Comparison of ENCODE assay signal across 8 cellular contexts in the genomic region with DNA sequence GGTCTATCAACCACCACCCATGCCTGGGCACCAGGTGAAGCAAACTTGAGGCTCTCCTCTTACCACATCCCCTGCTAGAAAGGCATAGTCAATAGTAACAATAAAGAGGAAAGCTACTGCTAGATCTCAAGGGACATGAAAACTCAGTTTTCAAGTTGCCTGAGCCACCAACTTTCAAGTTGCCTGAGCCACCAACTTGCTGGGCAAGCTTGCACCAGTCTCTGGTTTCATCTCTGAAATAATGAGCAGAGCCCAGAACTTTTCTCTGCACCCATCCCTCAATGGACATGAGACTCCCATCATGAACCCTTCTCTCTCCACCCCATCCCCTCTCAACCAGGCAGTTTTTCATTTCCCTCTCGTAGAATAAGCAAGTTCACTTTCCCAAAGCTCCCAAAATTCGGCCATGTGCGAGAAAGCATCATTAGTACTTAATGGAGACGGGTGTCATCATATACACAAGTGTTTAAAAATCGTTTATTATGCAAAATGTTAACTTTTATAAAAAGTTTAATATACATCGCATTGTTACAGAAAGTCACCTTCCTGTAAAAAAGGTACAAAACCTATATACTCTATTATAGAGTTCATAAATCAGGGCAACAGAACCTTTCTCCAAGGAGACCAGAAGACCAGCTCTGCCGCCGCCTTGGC. TPM values are rescaled to one million over a fixed set of nuclear protein-coding genes. Genes with fewer than 3 reads are reported as not detected.
A peak's percentile ranks its signal among the peaks of the same experiment; 100 is the strongest.
DNase-seq lines count a peak whose midpoint lies in the region; ATAC-seq and TF ChIP-seq lines count a peak whose summit lies in the region.

No MANE protein-coding gene starts in this region.

- no peak overlapping the region for H2BK5ac ChIP-seq in neuronal stem cell (ENCODE audit: low read length)

- peak overlapping the region; percentile 96 for H3K4me3 ChIP-seq in CD8-positive, alpha-beta T cell (ENCODE audit: low read depth, low read length)
- peak overlapping the region; percentile 94 for H3K4me3 ChIP-seq in OCI-LY7 (ENCODE audit: low read depth, low read length, poor library complexity, severe bottlenecking)
- peak overlapping the region; percentile 91 to 93 for H3K4me3 ChIP-seq in neuronal stem cell (ENCODE audit: low read length in 2 of 2)

- H3K23ac ChIP-seq in neuronal stem cell (ENCODE audit: low read depth, low read length, poor library complexity): peak overlapping the region; percentile 16

- H3K27ac Mint-ChIP-seq in CD8-positive, alpha-beta T cell: peak overlapping the region; percentile 99
- H3K27ac Mint-ChIP-seq in effector memory CD8-positive, alpha-beta T cell: peak overlapping the region in 1 of 2 donors; percentile 38

- H3K9me3 Mint-ChIP-seq in CD8-positive, alpha-beta T cell: no peaks in the 10 kb centered on the region
- no peaks in the 10 kb centered on the region for H3K9me3 Mint-ChIP-seq in effector memory CD8-positive, alpha-beta T cell

- peaks cover 18% of the 10 kb centered on the region for H3K36me3 Mint-ChIP-seq in CD8-positive, alpha-beta T cell
- peaks cover 11% of the 10 kb centered on the region for H3K36me3 Mint-ChIP-seq in effector memory CD8-positive, alpha-beta T cell (ENCODE audit: insufficient read depth)

- H3K4me2 ChIP-seq in OCI-LY7 (ENCODE audit: low read length): peak overlapping the region; percentile 93
- peak overlapping the region; percentile 86 for H3K4me2 ChIP-seq in neuronal stem cell (ENCODE audit: insufficient read depth, low read length, poor library complexity, severe bottlenecking)

- DNase-seq in CD8-positive, alpha-beta T cell: no peak
- peak; percentile 77 for DNase-seq in OCI-LY7 (ENCODE audit: low spot score)
- no peak for DNase-seq in effector memory CD8-positive, alpha-beta T cell
- DNase-seq in neuronal stem cell (ENCODE audit: low spot score): no peak
- no peak for DNase-seq in NCI-H1105 (lab: John Stamatoyannopoulos, UW)
- no peak for DNase-seq in GM13977 (ENCODE audit: low spot score)

- no peak overlapping the region for H2BK12ac ChIP-seq in neuronal stem cell (ENCODE audit: low read length)

- no peak overlapping the region for H2AK5ac ChIP-seq in neuronal stem cell (ENCODE audit: low read depth, low read length)

- no peak overlapping the region for H4K91ac ChIP-seq in neuronal stem cell (ENCODE audit: low read depth, low read length, poor library complexity)

- peak overlapping the region; percentile 81 for H3K4me3 Mint-ChIP-seq in CD8-positive, alpha-beta T cell
- peak overlapping the region; percentile 90 to 92 for H3K4me3 Mint-ChIP-seq in effector memory CD8-positive, alpha-beta T cell

- H3K4me1 ChIP-seq in CD8-positive, alpha-beta T cell (ENCODE audit: insufficient read depth, low read length): peaks cover 59% of the 10 kb centered on the region
- peaks cover 67% of the 10 kb centered on the region for H3K4me1 ChIP-seq in OCI-LY7 (ENCODE audit: insufficient read depth, low read length, poor library complexity, severe bottlenecking)
- H3K4me1 ChIP-seq in neuronal stem cell (ENCODE audit: control insufficient read depth in 2 of 2, insufficient read depth in 1 of 2, low read depth in 1 of 2, low read length in 2 of 2): peaks cover 45 to 50% of the 10 kb centered on the region in 2 donors

- no peaks in the 10 kb centered on the region for H3K27me3 ChIP-seq in CD8-positive, alpha-beta T cell (ENCODE audit: insufficient read depth, low read length)
- H3K27me3 ChIP-seq in neuronal stem cell (ENCODE audit: control insufficient read depth in 3 of 3, insufficient read depth in 3 of 3, low read depth in 1 of 3, low read length in 3 of 3): peaks cover 0 to 13% (median 0%) of the 10 kb centered on the region in 3 experiments

- CTCF ChIA-PET in CD8-positive, alpha-beta T cell (lab: Charles Lee): interaction anchor here (0.7 to 23.4 kb wide), 8 partner anchors 11 to 80 kb away, joined by 3 to 1167 read pairs (median 14); no protein-coding TSS in a partner anchor
- CTCF ChIA-PET in OCI-LY7 (lab: Charles Lee; ENCODE audit: unreplicated experiment): interaction anchor here (0.8 kb wide), 1 partner anchor 14 kb away, joined by 3 read pairs; no protein-coding TSS in a partner anchor

- TF ChIP-seq CTCF in CD8-positive, alpha-beta T cell (IDR thresholded peaks at IDR 0.05): no peak
- TF ChIP-seq CTCF in OCI-LY7 (conservative IDR thresholded peaks at IDR 0.05; ENCODE audit: low read length) (0 out of 2 replicates have a peak, but pooled peaks have one; percentile 21), GM13977 (IDR thresholded peaks at IDR 0.05; ENCODE audit: extremely low read depth, insufficient read depth, missing control alignments) (no peak)

- no CpG with 5 or more reads among the region's 8 CpGs for WGBS in neuronal stem cell (ENCODE audit: extremely low coverage in 2 of 2, insufficient read length in 2 of 2, insufficient replicate concordance in 1 of 2), 2 donors

- H3K18ac ChIP-seq in neuronal stem cell (ENCODE audit: low read length): no peak overlapping the region

- peaks cover 18% of the 10 kb centered on the region for H4K20me1 ChIP-seq in OCI-LY7 (ENCODE audit: insufficient read depth, low read length)

- no TSS peak for BruUV-seq in OCI-LY7 (replicated peaks; lab: Mats Ljungman, UMichigan)

- no peak overlapping the region for H2AFZ ChIP-seq in OCI-LY7 (ENCODE audit: low read length)
- no peak overlapping the region for H2AFZ ChIP-seq in neuronal stem cell (ENCODE audit: low read length)

- no peak for ATAC-seq in CD8-positive, alpha-beta T cell
- ATAC-seq in effector memory CD8-positive, alpha-beta T cell (replicated peaks): no peak
- ATAC-seq in HG03439 (IDR thresholded peaks at IDR 0.05; ENCODE audit: unreplicated experiment): no peak
- no peak for ATAC-seq in HG03097 (IDR thresholded peaks at IDR 0.05; ENCODE audit: low FRiP score, unreplicated experiment)

- H3K9ac ChIP-seq in neuronal stem cell (ENCODE audit: low read depth, low read length, poor library complexity): no peak overlapping the region

- peaks cover 6% of the 10 kb centered on the region for H3K79me1 ChIP-seq in neuronal stem cell (ENCODE audit: low read depth, low read length)

- no peaks in the 10 kb centered on the region for H3K9me3 ChIP-seq in CD8-positive, alpha-beta T cell (ENCODE audit: low read length)
- H3K9me3 ChIP-seq in OCI-LY7 (ENCODE audit: low read length): no peaks in the 10 kb centered on the region
- H3K9me3 ChIP-seq in neuronal stem cell (replicated peaks in 1 of 2; ENCODE audit: control insufficient read depth in 2 of 2, insufficient read depth in 1 of 2, low read depth in 1 of 2, low read length in 2 of 2): no peaks in the 10 kb centered on the region

- H3K79me2 ChIP-seq in OCI-LY7 (ENCODE audit: insufficient read depth, low read depth, low read length): peaks cover 57% of the 10 kb centered on the region

- intact Hi-C loops in CD8-positive, alpha-beta T cell (cut with DNase I, micrococcal nuclease): loop anchor here (2.0 to 10.0 kb wide), 7 partner anchors 13 to 247 kb away; a partner anchor contains a TSS
- intact Hi-C loops in OCI-LY7 (cut with micrococcal nuclease; ENCODE audit: unreplicated experiment): loop anchor here (1.0 kb wide), 1 partner anchor 17 kb away; no protein-coding TSS in a partner anchor

- H4K8ac ChIP-seq in neuronal stem cell (ENCODE audit: low read depth, low read length): no peak overlapping the region

- peak overlapping the region; percentile 83 for H3K27ac ChIP-seq in CD8-positive, alpha-beta T cell (ENCODE audit: low read depth, low read length)
- H3K27ac ChIP-seq in OCI-LY7 (ENCODE audit: low read depth, low read length, poor library complexity, severe bottlenecking): peak overlapping the region; percentile 97
- no peak overlapping the region for H3K27ac ChIP-seq in neuronal stem cell (replicated peaks; ENCODE audit: low read length)

- no peak overlapping the region for H3K4ac ChIP-seq in neuronal stem cell (ENCODE audit: low read length)

- H2BK120ac ChIP-seq in neuronal stem cell (ENCODE audit: low read depth, low read length): no peak overlapping the region

- no peaks in the 10 kb centered on the region for H3K36me3 ChIP-seq in CD8-positive, alpha-beta T cell (ENCODE audit: insufficient read depth, low read length)
- peaks cover 28% of the 10 kb centered on the region for H3K36me3 ChIP-seq in OCI-LY7 (ENCODE audit: insufficient read depth, low read length)
- peaks cover 0 to 24% of the 10 kb centered on the region in 2 donors for H3K36me3 ChIP-seq in neuronal stem cell (replicated peaks in 1 of 2; ENCODE audit: control insufficient read depth in 2 of 2, insufficient read depth in 2 of 2, low read length in 2 of 2)

- H2BK15ac ChIP-seq in neuronal stem cell (ENCODE audit: low read length): no peak overlapping the region

- no peak overlapping the region for H3K14ac ChIP-seq in neuronal stem cell (ENCODE audit: low read length)

- H3K4me1 Mint-ChIP-seq in CD8-positive, alpha-beta T cell (ENCODE audit: low read depth): peaks cover 63% of the 10 kb centered on the region
- H3K4me1 Mint-ChIP-seq in effector memory CD8-positive, alpha-beta T cell (ENCODE audit: low read depth in 2 of 2): peaks cover 36 to 38% of the 10 kb centered on the region in 2 donors

- H3K9me2 ChIP-seq in OCI-LY7 (ENCODE audit: insufficient read depth, low read length): no peaks in the 10 kb centered on the region

- in situ Hi-C loops in GM13977 (cut with MboI; ENCODE audit: low pct_unique_long_range_greater_than_20kb, low sequenced_read_pairs, unreplicated experiment): no loop called here

- H3K27me3 Mint-ChIP-seq in CD8-positive, alpha-beta T cell (ENCODE audit: low read depth): no peaks in the 10 kb centered on the region
- peaks cover 0 to under 1% of the 10 kb centered on the region in 2 donors for H3K27me3 Mint-ChIP-seq in effector memory CD8-positive, alpha-beta T cell

- POLR2A ChIA-PET in CD8-positive, alpha-beta T cell (lab: Charles Lee): interaction anchor here (1.5 to 3.9 kb wide), 8 partner anchors 19 to 79 kb away, joined by 4 to 53 read pairs (median 18); no protein-coding TSS in a partner anchor
- POLR2A ChIA-PET in OCI-LY7 (lab: Charles Lee): interaction anchor here (0.7 to 12.1 kb wide), 7 partner anchors 16 to 397 kb away, joined by 3 to 259 read pairs (median 43); no protein-coding TSS in a partner anchor

RNA-seq across cellular contexts. Expression of a gene that starts 1.7 kb away (rescaled TPM):
- 10 to 100 TPM; 44.2 to 48.1 TPM for total RNA-seq in CD8-positive, alpha-beta T cell
- total RNA-seq in OCI-LY7 (2014; rRNA removed; shearing (Covaris generic)): 1,286 and 1,658 TPM in 2 replicates
- 621 and 629 TPM in 2 replicates for total RNA-seq in OCI-LY7 (2022)
- 99.9 TPM for polyA plus RNA-seq in neuronal stem cell (2013, experiment 1 of 2)
- 99.2 TPM for polyA plus RNA-seq in neuronal stem cell (2013, experiment 2 of 2)

RNA-seq across cellular contexts. Expression of a gene that starts 26.6 kb away (rescaled TPM):
- total RNA-seq in CD8-positive, alpha-beta T cell: under 1 TPM; 0.19 to 0.38 TPM
- 176 and 203 TPM in 2 replicates for total RNA-seq in OCI-LY7 (2014; rRNA removed; shearing (Covaris generic))
- 212 and 224 TPM in 2 replicates for total RNA-seq in OCI-LY7 (2022)
- 3.8 TPM for polyA plus RNA-seq in neuronal stem cell (2013, experiment 1 of 2)
- 4.4 TPM for polyA plus RNA-seq in neuronal stem cell (2013, experiment 2 of 2)

Comparison
In these comparisons a context has a peak if more than half of its experiments do, and no peak if none do; other contexts are left out.
1. RNA of a gene that starts 1.7 kb away (total RNA-seq): 621 to 1,658 TPM in OCI-LY7; 44.2 to 48.1 TPM in CD8-positive, alpha-beta T cell; every median in the first group is over 10 times any median in the second.
2. RNA of a gene that starts 26.6 kb away (total RNA-seq): 176 to 224 TPM in OCI-LY7; 0.19 to 0.38 TPM in CD8-positive, alpha-beta T cell; every median in the first group is over 100 times any median in the second.
3. Peak in every context shown above with its lines, with median percentiles within 50 percentile points of each other: H3K4me3 ChIP-seq.